In the genomic region with DNA sequence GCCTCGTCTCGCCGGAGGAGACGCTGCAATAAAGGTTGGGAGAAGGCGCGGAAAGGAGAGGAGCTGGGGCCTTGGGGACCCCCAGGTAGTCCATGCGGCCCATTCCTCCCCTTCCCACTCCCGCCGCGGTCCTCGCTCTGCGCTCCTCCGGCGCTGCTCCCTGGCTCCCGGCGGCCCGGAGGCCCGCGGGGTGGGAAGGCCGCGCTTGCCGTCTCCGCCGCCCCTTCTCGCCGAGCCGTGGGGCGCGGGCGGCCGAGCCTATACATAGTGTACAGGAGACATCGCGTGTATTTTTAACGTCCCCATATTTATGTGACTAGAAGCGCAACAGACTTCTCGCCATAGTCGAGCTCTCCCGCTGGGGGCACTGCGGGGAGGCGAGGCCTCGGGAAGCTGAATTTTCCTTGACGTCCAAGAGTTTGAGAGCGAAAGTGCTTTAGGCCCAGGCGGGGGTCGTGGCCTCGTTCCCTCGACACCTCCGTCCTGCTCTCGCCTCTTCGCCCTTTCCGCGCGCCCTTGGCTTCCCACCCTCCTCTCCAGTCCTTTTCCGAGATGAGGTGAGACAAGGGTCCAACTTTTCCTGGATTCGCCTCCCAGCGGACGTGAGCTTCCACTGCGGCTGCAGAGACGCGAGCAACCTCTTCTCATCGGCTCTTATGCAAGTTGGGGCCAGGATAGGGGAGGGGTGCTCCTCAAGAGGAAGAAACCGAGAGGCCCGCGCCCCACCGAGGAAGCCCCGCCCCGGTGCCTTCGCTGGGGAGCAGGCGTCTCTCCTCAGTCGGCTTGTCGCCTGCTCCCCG, we compare ENCODE assay signal across 8 cellular contexts. TPM values are rescaled to one million over a fixed set of nuclear protein-coding genes. Genes with fewer than 3 reads are reported as not detected.
DNase-seq lines count a peak whose midpoint lies in the region; ATAC-seq and TF ChIP-seq lines count a peak whose summit lies in the region.

No MANE protein-coding gene starts in this region.

- no peaks in the 10 kb centered on the region for H3K36me3 ChIP-seq in colonic mucosa

- H3K27me3 ChIP-seq in colonic mucosa: no peaks in the 10 kb centered on the region

- no peaks in the 10 kb centered on the region for H3K9me3 ChIP-seq in colonic mucosa

- no peaks in the 10 kb centered on the region for H3K4me1 ChIP-seq in colonic mucosa

- no peak overlapping the region for H3K27ac ChIP-seq in colonic mucosa
- H3K27ac ChIP-seq in substantia nigra (ENCODE audit: low read depth, low read length, poor library complexity, severe bottlenecking): no peak overlapping the region

- no peak overlapping the region for H3K4me3 ChIP-seq in colonic mucosa

- no peak overlapping the region for H3K9ac ChIP-seq in colonic mucosa (ENCODE audit: low read depth in 2 of 2, low read length in 2 of 2)

- intact Hi-C loops in colonic mucosa (cut with DNase I) (no loop called here), left colon (cut with DNase I, micrococcal nuclease) (no loop called here)

- TF ChIP-seq CTCF in colonic mucosa (IDR thresholded peaks at IDR 0.05): no peak

- peak; percentile 17 for ATAC-seq in left colon
- no peak for ATAC-seq in GM19023 (IDR thresholded peaks at IDR 0.05; ENCODE audit: unreplicated experiment)
- no peak for ATAC-seq in HG03196 (IDR thresholded peaks at IDR 0.05; ENCODE audit: unreplicated experiment)

- DNase-seq in stimulated activated CD4-positive, alpha-beta T cell treated with anti-CD3 and anti-CD28 coated beads, Interleukin-15, amount 100 ng/mL, for 24 hours: peak; percentile 43
- DNase-seq in stimulated activated CD4-positive, alpha-beta T cell treated with anti-CD3 and anti-CD28 coated beads, Interleukin-2, amount 100 ng/mL, for 48 hours: no peak
- DNase-seq in colonic mucosa: peak; percentile 24
- peak; percentile 28 to 40 for DNase-seq in left colon
- peak in 32 of 49 donors; percentile 8 to 61 (median 35) for DNase-seq in substantia nigra (lab: John Stamatoyannopoulos, UW)
- no peak for DNase-seq in stimulated activated naive CD4-positive, alpha-beta T cell (lab: John Stamatoyannopoulos, UW)

RNA-seq across cellular contexts. Expression of gene SLC12A5, which starts 29.0 kb away (rescaled TPM):
- total RNA-seq in colonic mucosa (under 1 TPM in 1 of 2 donors, not detected in 1; 0.96 TPM), left colon (1 to 10 TPM in 1 of 2 donors, not detected in 1; 1.6 TPM)

RNA-seq across cellular contexts. Expression of gene NCOA5, which starts 31.7 kb away (rescaled TPM):
- 10 to 100 TPM; 20.4 to 32.1 TPM for total RNA-seq in colonic mucosa
- 10 to 100 TPM; 20.8 to 24.1 TPM for total RNA-seq in left colon

RNA-seq across cellular contexts. Expression of gene MMP9, which starts 49.3 kb away (rescaled TPM):
- total RNA-seq in colonic mucosa (1 to 10 TPM; 1.3 to 4.0 TPM), left colon (1 to 10 TPM in 1 of 2 donors, under 1 TPM in 1; 0.31 to 2.1 TPM)

Comparison
In these comparisons a context has a peak if more than half of its experiments do, and no peak if none do; other contexts are left out.
1. DNase-seq: peak in stimulated activated CD4-positive, alpha-beta T cell treated with anti-CD3 and anti-CD28 coated beads, Interleukin-15, amount 100 ng/mL, for 24 hours (single experiment), colonic mucosa (single experiment), left colon (2 of 2) and substantia nigra (32 of 49); none in stimulated activated CD4-positive, alpha-beta T cell treated with anti-CD3 and anti-CD28 coated beads, Interleukin-2, amount 100 ng/mL, for 48 hours (0 of 2) and stimulated activated naive CD4-positive, alpha-beta T cell (0 of 6).